Comparison of ENCODE assay signal across 17 cellular contexts in genomic region chr6:137258170-137258569, GRCh38. TPM values are rescaled to one million over a fixed set of nuclear protein-coding genes. Genes with fewer than 3 reads are reported as not detected.
DNase-seq lines count a peak whose midpoint lies in the region; ATAC-seq lines count a peak whose summit lies in the region.
"Had no signal": no experiment of that assay in that cellular context is flagged by ENCODE, and none has a peak within 500 bp of the region (broad histone marks: within the 10 kb centered on the region; RNA-seq: fewer than 3 reads in every experiment).

No MANE protein-coding gene starts in this region.

- H3K36me3 Mint-ChIP-seq in effector memory CD8-positive, alpha-beta T cell (ENCODE audit: insufficient read depth), result no peaks in the 10 kb centered on the region
- H3K36me3 Mint-ChIP-seq in stimulated activated effector memory CD8-positive, alpha-beta T cell treated with anti-CD3 and anti-CD28 coated beads, Interleukin-12 subunit alpha, Interleukin-12 subunit beta, amount 100 ng/mL, for 72 hours, result no peaks in the 10 kb centered on the region

- H3K9me3 ChIP-seq in right cardiac atrium (ENCODE audit: control insufficient read depth, low read length) (no peaks in the 10 kb centered on the region), SJCRH30 (replicated peaks) (no peaks in the 10 kb centered on the region; the same call in 1 of the 2 replicates)

- H3K4me3 ChIP-seq in right cardiac atrium (ENCODE audit: low read length) (no peak overlapping the region), SJCRH30 (no peak overlapping the region)
- H3K4me3 ChIP-seq: uterus had no signal

- H3K4me1 ChIP-seq in right cardiac atrium (ENCODE audit: control insufficient read depth, insufficient read depth, low read length) (peaks cover 4% of the 10 kb centered on the region), SJCRH30 (no peaks in the 10 kb centered on the region)
- H3K4me1 ChIP-seq: uterus had no signal

- H3K4me3 Mint-ChIP-seq in effector memory CD8-positive, alpha-beta T cell, result peak overlapping the region; percentile 15 to 48
- H3K4me3 Mint-ChIP-seq in stimulated activated effector memory CD8-positive, alpha-beta T cell treated with anti-CD3 and anti-CD28 coated beads, Interleukin-12 subunit alpha, Interleukin-12 subunit beta, amount 100 ng/mL, for 72 hours, result no peak overlapping the region

- DNase-seq in Right ventricle myocardium inferior (ENCODE audit: missing footprints) (peak; percentile 60), right cardiac atrium (no peak), NOMO-1 (lab: John Stamatoyannopoulos, UW; ENCODE audit: unreplicated experiment in 2 of 2) (peak; percentile 28 to 65), C1 segment of cervical spinal cord (lab: John Stamatoyannopoulos, UW) (no peak), LoVo (ENCODE audit: low spot score) (no peak), SJCRH30 (no peak)
- DNase-seq in effector memory CD8-positive, alpha-beta T cell, result peak; percentile 26 to 39 (median 35)
- DNase-seq in stimulated activated effector memory CD8-positive, alpha-beta T cell treated with anti-CD3 and anti-CD28 coated beads, Interleukin-12 subunit alpha, Interleukin-12 subunit beta, amount 100 ng/mL, for 72 hours (ENCODE audit: low spot score in 2 of 2), result no peak
- DNase-seq: activated CD4-positive, alpha-beta T cell treated with anti-CD3 and anti-CD28 coated beads, Interleukin-2, amount 50 U/mL, for 48 hours; activated naive CD4-positive, alpha-beta T cell treated with anti-CD3 and anti-CD28 coated beads, Interleukin-2, amount 50 U/mL, for 16 hours; central memory CD4-positive, alpha-beta T cell; DMS53; erythroblast; hypothalamus; nucleus accumbens; stimulated activated CD4-positive, alpha-beta T cell treated with anti-CD3 and anti-CD28 coated beads, Interleukin-15, amount 100 ng/mL, for 24 hours; uterus had no signal

- no peaks in the 10 kb centered on the region for H3K36me3 ChIP-seq in SJCRH30
- H3K36me3 ChIP-seq: uterus had no signal

- no peak for ATAC-seq in Right ventricle myocardium inferior
- ATAC-seq in right cardiac atrium, result no peak
- peak; percentile 82 for ATAC-seq in effector memory CD8-positive, alpha-beta T cell (replicated peaks)
- ATAC-seq in stimulated activated effector memory CD8-positive, alpha-beta T cell treated with anti-CD3 and anti-CD28 coated beads, Interleukin-12 subunit alpha, Interleukin-12 subunit beta, amount 100 ng/mL, for 72 hours, result peak; percentile 97

- H3K4me1 Mint-ChIP-seq in effector memory CD8-positive, alpha-beta T cell (ENCODE audit: low read depth in 2 of 2), result peaks cover 28 to 51% of the 10 kb centered on the region in 2 donors
- H3K4me1 Mint-ChIP-seq in stimulated activated effector memory CD8-positive, alpha-beta T cell treated with anti-CD3 and anti-CD28 coated beads, Interleukin-12 subunit alpha, Interleukin-12 subunit beta, amount 100 ng/mL, for 72 hours, result peaks cover 44% of the 10 kb centered on the region

- H3K27ac Mint-ChIP-seq in effector memory CD8-positive, alpha-beta T cell, result peak overlapping the region; percentile 66 to 75
- no peak overlapping the region for H3K27ac Mint-ChIP-seq in stimulated activated effector memory CD8-positive, alpha-beta T cell treated with anti-CD3 and anti-CD28 coated beads, Interleukin-12 subunit alpha, Interleukin-12 subunit beta, amount 100 ng/mL, for 72 hours

- no peak overlapping the region for H3K27ac ChIP-seq in right cardiac atrium (ENCODE audit: low read length)
- no peak overlapping the region for H3K27ac ChIP-seq in SJCRH30
- H3K27ac ChIP-seq: uterus had no signal

- H3K27me3 ChIP-seq in right cardiac atrium (ENCODE audit: control insufficient read depth, insufficient read depth), result no peaks in the 10 kb centered on the region
- H3K27me3 ChIP-seq in SJCRH30, result no peaks in the 10 kb centered on the region
- H3K27me3 ChIP-seq: uterus had no signal

- peaks cover 0 to 3% of the 10 kb centered on the region in 2 donors for H3K9me3 Mint-ChIP-seq in effector memory CD8-positive, alpha-beta T cell
- H3K9me3 Mint-ChIP-seq in stimulated activated effector memory CD8-positive, alpha-beta T cell treated with anti-CD3 and anti-CD28 coated beads, Interleukin-12 subunit alpha, Interleukin-12 subunit beta, amount 100 ng/mL, for 72 hours, result peaks cover 6% of the 10 kb centered on the region

- no peaks in the 10 kb centered on the region for H3K27me3 Mint-ChIP-seq in effector memory CD8-positive, alpha-beta T cell

- 77% methylated on average over 3 of the region's 3 CpGs for WGBS in right cardiac atrium

- intact Hi-C loops in Right ventricle myocardium inferior (cut with DNase I) (no loop called here), right cardiac atrium (cut with DNase I) (no loop called here)

RNA-seq across cellular contexts. Expression of gene IFNGR1, which starts 39.0 kb away (rescaled TPM):
- total RNA-seq in Right ventricle myocardium inferior (103 TPM), right cardiac atrium (100 to 1,000 TPM; 115 to 157 (median 141) TPM)
- 125 TPM for polyA plus RNA-seq in right cardiac atrium
- total RNA-seq in SJCRH30 (2014; rRNA removed; shearing (Covaris generic)), result 27.3 and 28.1 TPM in 2 replicates

Comparison
In these comparisons a context has a peak if more than half of its experiments do, and no peak if none do; other contexts are left out.
1. DNase-seq: peak in Right ventricle myocardium inferior (single experiment), NOMO-1 (2 of 2) and effector memory CD8-positive, alpha-beta T cell (3 of 3); none in right cardiac atrium (0 of 3), stimulated activated effector memory CD8-positive, alpha-beta T cell treated with anti-CD3 and anti-CD28 coated beads, Interleukin-12 subunit alpha, Interleukin-12 subunit beta, amount 100 ng/mL, for 72 hours (0 of 2), C1 segment of cervical spinal cord (0 of 14), LoVo (single experiment) and SJCRH30 (0 of 2).
2. ATAC-seq: peak in effector memory CD8-positive, alpha-beta T cell (single experiment) and stimulated activated effector memory CD8-positive, alpha-beta T cell treated with anti-CD3 and anti-CD28 coated beads, Interleukin-12 subunit alpha, Interleukin-12 subunit beta, amount 100 ng/mL, for 72 hours (single experiment); none in Right ventricle myocardium inferior (single experiment) and right cardiac atrium (0 of 2).